20 cellular contexts compared by ENCODE assay signal in genomic region chr9:121138561-121138960, GRCh38.
"Had no signal": no experiment of that assay in that cellular context is flagged by ENCODE, and none has a peak within 500 bp of the region (broad histone marks: within the 10 kb centered on the region; RNA-seq: fewer than 3 reads in every experiment).

No MANE protein-coding gene starts in this region.

- H3K27me3 ChIP-seq: esophagus muscularis mucosa, hepatocyte, transverse colon, vagina had no signal

- DNase-seq: activated CD4-positive, alpha-beta T cell treated with anti-CD3 and anti-CD28 coated beads, Interleukin-2, amount 50 U/mL, for 4 hours; activated gamma-delta T cell; activated naive CD8-positive, alpha-beta T cell treated with anti-CD3 and anti-CD28 coated beads, Interleukin-2, amount 10 ng/mL, durations not matched to agents 7 days and 5 days; activated T-cell treated with anti-CD3 and anti-CD28 coated beads, Interleukin-2, amount 50 U/mL, for 48 hours; anterior cingulate cortex; endodermal cell; islet precursor cell; mucosa of descending colon; retina; stimulated activated CD4-positive, alpha-beta T cell treated with anti-CD3 and anti-CD28 coated beads, Interleukin-15, amount 100 ng/mL, for 24 hours; stimulated activated CD4-positive, alpha-beta T cell treated with anti-CD3 and anti-CD28 coated beads, Interleukin-4, amount 100 ng/mL, for 24 hours; stimulated activated CD8-positive, alpha-beta memory T cell treated with anti-CD3 and anti-CD28 coated beads, Interleukin-4, amount 100 ng/mL, for 48 hours; stimulated activated naive CD8-positive, alpha-beta T cell treated with anti-CD3 and anti-CD28 coated beads, Interleukin-15, Interleukin-2, amounts not matched to agents 100 U/mL and 50 U/mL, for 24 hours; transverse colon had no signal

- H3K4me3 Mint-ChIP-seq: activated naive CD8-positive, alpha-beta T cell treated with anti-CD3 and anti-CD28 coated beads, Interleukin-2, amount 10 ng/mL, durations not matched to agents 7 days and 5 days; endodermal cell; natural killer cell treated with Interleukin-12 subunit alpha and Interleukin-12 subunit beta and Interleukin-15 and Interleukin-18, amount 100 ng/mL, for 72 hours had no signal

- H3K9me3 ChIP-seq: esophagus muscularis mucosa, mucosa of descending colon, transverse colon, vagina had no signal

- H3K27ac ChIP-seq: esophagus muscularis mucosa, hepatocyte, transverse colon, vagina had no signal

- H3K79me2 ChIP-seq: hepatocyte had no signal

- H3K27ac Mint-ChIP-seq: endodermal cell; natural killer cell treated with Interleukin-12 subunit alpha and Interleukin-12 subunit beta and Interleukin-15 and Interleukin-18, amount 100 ng/mL, for 72 hours had no signal

- H3K4me2 ChIP-seq: hepatocyte had no signal

- H3K27me3 Mint-ChIP-seq: activated naive CD8-positive, alpha-beta T cell treated with anti-CD3 and anti-CD28 coated beads, Interleukin-2, amount 10 ng/mL, durations not matched to agents 7 days and 5 days; natural killer cell treated with Interleukin-12 subunit alpha and Interleukin-12 subunit beta and Interleukin-15 and Interleukin-18, amount 100 ng/mL, for 72 hours had no signal

- H3K4me1 ChIP-seq: esophagus muscularis mucosa, transverse colon, vagina had no signal

- H2AFZ ChIP-seq: hepatocyte had no signal

- ATAC-seq: activated CD4-positive, CD25-positive, alpha-beta regulatory T cell treated with anti-CD3 and anti-CD28 coated beads, Interleukin-2, amount 50 U/mL, for 24 hours; left lobe of liver; mucosa of descending colon; natural killer cell treated with Interleukin-12 subunit alpha and Interleukin-12 subunit beta and Interleukin-15 and Interleukin-18, amount 100 ng/mL, for 72 hours; stimulated activated naive CD8-positive, alpha-beta T cell treated with anti-CD3 and anti-CD28 coated beads, Interleukin-15, Interleukin-2, amounts not matched to agents 100 U/mL and 50 U/mL, for 24 hours had no signal

- H3K9me3 Mint-ChIP-seq: activated naive CD8-positive, alpha-beta T cell treated with anti-CD3 and anti-CD28 coated beads, Interleukin-2, amount 10 ng/mL, durations not matched to agents 7 days and 5 days; endodermal cell; natural killer cell treated with Interleukin-12 subunit alpha and Interleukin-12 subunit beta and Interleukin-15 and Interleukin-18, amount 100 ng/mL, for 72 hours had no signal

- H3K4me3 ChIP-seq: esophagus muscularis mucosa, hepatocyte, mucosa of descending colon, transverse colon, vagina had no signal
